ENCODE assay signal across 17 cellular contexts in the genomic region with DNA sequence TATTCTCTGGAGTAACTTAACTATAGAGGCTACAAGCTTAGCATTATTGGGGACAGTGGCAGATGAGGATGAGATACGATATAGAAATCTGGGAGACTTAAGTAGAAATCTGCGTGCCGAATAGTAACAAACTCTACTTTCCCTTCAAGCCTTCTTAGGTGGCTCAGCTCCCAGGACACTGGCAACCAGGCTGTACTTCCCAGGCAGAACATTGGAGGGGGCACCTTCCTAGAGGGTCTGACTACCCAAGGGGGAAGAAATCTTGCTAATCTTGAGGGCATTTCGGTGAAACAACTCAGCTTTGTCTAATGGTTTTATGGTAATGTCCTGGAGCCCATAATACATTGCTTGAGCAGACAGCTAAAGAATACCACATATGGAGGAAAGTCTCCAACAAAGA.
DNase-seq lines count a peak whose midpoint lies in the region; ATAC-seq, FAIRE-seq and TF ChIP-seq lines count a peak whose summit lies in the region.
"Had no signal": no experiment of that assay in that cellular context is flagged by ENCODE, and none has a peak within 500 bp of the region (broad histone marks: within the 10 kb centered on the region; RNA-seq: fewer than 3 reads in every experiment).

No MANE protein-coding gene starts in this region.

- H3K36me3 ChIP-seq in H1 (ENCODE audit: control insufficient read depth in 2 of 4, insufficient read depth in 4 of 4, low read length in 3 of 4), result peaks cover 0 to 3% (median 0%) of the 10 kb centered on the region in 4 experiments; a peak in 1 of 8 replicates

- H3K9ac ChIP-seq in H9 (ENCODE audit: extremely low read depth, insufficient read length, low read length) (no peak overlapping the region), H1 (replicated peaks in 1 of 4; ENCODE audit: extremely low read depth in 1 of 4, low read depth in 3 of 4, low read length in 3 of 4) (no peak overlapping the region)

- H2BK20ac ChIP-seq in H9 (ENCODE audit: low read depth, low read length, poor library complexity, severe bottlenecking), result no peak overlapping the region
- H2BK20ac ChIP-seq in H1 (ENCODE audit: low read length), result no peak overlapping the region

- peaks cover 18 to 19% of the 10 kb centered on the region in 2 experiments for H3K9me3 Mint-ChIP-seq in H9

- peaks cover 11 to 18% of the 10 kb centered on the region in 2 experiments for H3K4me1 Mint-ChIP-seq in H9
- H3K4me1 Mint-ChIP-seq: CD4-positive, alpha-beta memory T cell had no signal

- H2BK5ac ChIP-seq in H9 (ENCODE audit: insufficient read length, low read length), result no peak overlapping the region
- H2BK5ac ChIP-seq in H1 (ENCODE audit: low read depth, low read length), result no peak overlapping the region

- no peaks in the 10 kb centered on the region for H3K79me2 ChIP-seq in H9 (ENCODE audit: insufficient read depth, low read length)
- no peaks in the 10 kb centered on the region for H3K79me2 ChIP-seq in H1 (ENCODE audit: control insufficient read depth in 1 of 2, insufficient read depth in 2 of 2, low read length in 2 of 2)

- H3K4me3 Mint-ChIP-seq in H9, result no peak overlapping the region
- H3K4me3 Mint-ChIP-seq: CD4-positive, alpha-beta memory T cell had no signal

- no peak overlapping the region for H2BK12ac ChIP-seq in H9 (ENCODE audit: insufficient read length, low read depth, low read length)
- no peak overlapping the region for H2BK12ac ChIP-seq in H1 (ENCODE audit: low read depth, low read length)

- H3K27ac Mint-ChIP-seq in H9, result no peak overlapping the region
- H3K27ac Mint-ChIP-seq: CD4-positive, alpha-beta memory T cell had no signal

- H3T11ph ChIP-seq in H9 (ENCODE audit: low read length), result no peak overlapping the region

- TF ChIP-seq EP300 in H1 (IDR thresholded peaks at IDR 0.05; ENCODE audit: borderline replicate concordance in 1 of 2, low read depth in 2 of 2, low read length in 2 of 2), result no peak

- peak; percentile 39 to 54 for TF ChIP-seq RAD21 in H1 (IDR thresholded peaks at IDR 0.05 in 1 of 2, conservative IDR thresholded peaks at IDR 0.05 in 1 of 2; ENCODE audit: low read depth in 2 of 2, low read length in 2 of 2)

- no peak for DNase-seq in H9
- DNase-seq in H1 (ENCODE audit: low read depth in 1 of 2, low spot score in 2 of 2), result no peak
- DNase-seq in iPS-NIHi7 (ENCODE audit: extremely low spot score), result peak; percentile 28
- DNase-seq in germinal center (ENCODE audit: low spot score), result no peak
- no peak for DNase-seq in stimulated activated CD4-positive, alpha-beta T cell treated with anti-CD3 and anti-CD28 coated beads, Interleukin-4, amount 100 ng/mL, for 1 hour
- DNase-seq in NCI-H2227 (lab: John Stamatoyannopoulos, UW; ENCODE audit: unreplicated experiment), result no peak
- DNase-seq: C1 segment of cervical spinal cord; Calu3; CD4-positive, alpha-beta memory T cell; COR-L47; DMS53; DMS79 treated with DMSO at 0.1 percent for 48 hours; GF-D8; HCEC 1CT had no signal

- H4K20me1 ChIP-seq in H9 (ENCODE audit: control insufficient read depth, insufficient read depth, insufficient read length) (no peaks in the 10 kb centered on the region), H1 (replicated peaks in 1 of 2; ENCODE audit: control insufficient read depth in 1 of 2, insufficient read depth in 2 of 2, low read length in 2 of 2) (no peaks in the 10 kb centered on the region)

- no peaks in the 10 kb centered on the region for H3K27me3 Mint-ChIP-seq in H9 (ENCODE audit: low read depth)
- H3K27me3 Mint-ChIP-seq: CD4-positive, alpha-beta memory T cell had no signal

- no peaks in the 10 kb centered on the region for H3K27me3 ChIP-seq in H9 (ENCODE audit: insufficient read depth, low read length)
- H3K27me3 ChIP-seq in H1 (replicated peaks in 1 of 4; ENCODE audit: control insufficient read depth in 3 of 4, extremely low read depth in 1 of 4, insufficient read depth in 3 of 4, low read length in 3 of 4), result no peaks in the 10 kb centered on the region

- no peak overlapping the region for H3K4me2 ChIP-seq in H9 (ENCODE audit: insufficient read depth, insufficient read length, low read length)
- H3K4me2 ChIP-seq in H1 (ENCODE audit: insufficient read depth in 1 of 2, low read depth in 2 of 2, low read length in 2 of 2), result no peak overlapping the region

- H3K9me3 ChIP-seq in H9 (ENCODE audit: control insufficient read depth, low read depth, low read length) (no peaks in the 10 kb centered on the region), H1 (ENCODE audit: insufficient read depth in 2 of 2, low read depth in 1 of 2, low read length in 1 of 2) (peaks cover 0 to 3% of the 10 kb centered on the region in 2 experiments; a peak in 3 of 4 replicates)

- H3K23ac ChIP-seq in H9 (ENCODE audit: insufficient read length, low read depth, low read length), result no peak overlapping the region
- no peak overlapping the region for H3K23ac ChIP-seq in H1 (ENCODE audit: insufficient read length)

- H3K4me1 ChIP-seq in H9 (ENCODE audit: insufficient read depth, low read length) (no peaks in the 10 kb centered on the region), H1 (replicated peaks in 1 of 4; ENCODE audit: control insufficient read depth in 3 of 4, insufficient read depth in 4 of 4, low read length in 3 of 4) (peaks cover 0 to 2% (median 0%) of the 10 kb centered on the region in 4 experiments; a peak in 3 of 7 replicates)

- H3K56ac ChIP-seq in H9 (ENCODE audit: insufficient read length, low read depth, low read length) (no peak overlapping the region), H1 (replicated peaks; ENCODE audit: insufficient read length, low read depth, low read length) (no peak overlapping the region)

- H3K14ac ChIP-seq in H9 (ENCODE audit: insufficient read depth, low read length) (no peak overlapping the region), H1 (ENCODE audit: insufficient read length) (no peak overlapping the region)

- no peak overlapping the region for H4K5ac ChIP-seq in H9 (ENCODE audit: insufficient read length, low read depth, low read length)
- no peak overlapping the region for H4K5ac ChIP-seq in H1 (ENCODE audit: insufficient read length, low read depth, low read length)

- CTCF ChIA-PET in H1 (lab: Charles Lee; ENCODE audit: partially characterized antibody), result interaction anchor here (0.8 to 4.2 kb wide), 9 partner anchors 9 to 204 kb away, joined by 3 to 16 read pairs (median 4); no protein-coding TSS in a partner anchor

- peaks cover 12 to 31% (median 23%) of the 10 kb centered on the region in 3 experiments for H3K36me3 Mint-ChIP-seq in H9 (ENCODE audit: insufficient read depth in 1 of 3, low read depth in 3 of 3)
- H3K36me3 Mint-ChIP-seq: CD4-positive, alpha-beta memory T cell had no signal

- no peak overlapping the region for H3K27ac ChIP-seq in H9 (ENCODE audit: insufficient read length, low read depth, low read length)
- no peak overlapping the region for H3K27ac ChIP-seq in H1 (ENCODE audit: low read depth, low read length)

- peak; percentile 52 for FAIRE-seq in H1 (lab: Jason Lieb, UNC)
- FAIRE-seq: GM12891, GM18507 had no signal

- no peak overlapping the region for H4K91ac ChIP-seq in H9 (ENCODE audit: insufficient read length, low read depth, low read length)
- H4K91ac ChIP-seq in H1 (replicated peaks; ENCODE audit: insufficient read length, low read length), result no peak overlapping the region

- TF ChIP-seq CTCF in H9 (conservative IDR thresholded peaks at IDR 0.05) (peak; percentile 44), H1 (IDR thresholded peaks at IDR 0.05; ENCODE audit: control extremely low read depth in 1 of 3, insufficient read depth in 1 of 3, low read depth in 1 of 3, low read length in 3 of 3) (peak; percentile 28 to 59 (median 40))

- H4K8ac ChIP-seq in H9 (replicated peaks; ENCODE audit: insufficient read length, low read depth, low read length) (no peak overlapping the region), H1 (ENCODE audit: extremely low read depth, insufficient read depth, low read length) (no peak overlapping the region)

- H3K23me2 ChIP-seq in H9 (ENCODE audit: insufficient read length, low read depth, low read length, poor library complexity, severe bottlenecking) (no peaks in the 10 kb centered on the region), H1 (ENCODE audit: low read depth, low read length) (no peaks in the 10 kb centered on the region; the same call in 1 of the 2 replicates)

- H3K18ac ChIP-seq in H9 (ENCODE audit: insufficient read length, low read depth, low read length), result no peak overlapping the region
- no peak overlapping the region for H3K18ac ChIP-seq in H1 (ENCODE audit: extremely low read depth, low read length)

- POLR2A ChIA-PET in H1 (lab: Charles Lee; ENCODE audit: partially characterized antibody), result interaction anchor here (1.1 to 1.4 kb wide), 2 partner anchors 9 to 12 kb away, joined by 3 to 4 read pairs; no protein-coding TSS in a partner anchor

- WGBS in H9 (ENCODE audit: extremely low coverage, insufficient read length, low lambda C conversion rate), result no CpG with 5 or more reads among the region's 4 CpGs
- WGBS in H1 (ENCODE audit: extremely low coverage in 1 of 2, insufficient coverage in 1 of 2, insufficient read length in 1 of 2, insufficient replicate concordance in 2 of 2, low coverage in 1 of 2, low lambda C conversion rate in 2 of 2, missing lambda C conversion rate in 1 of 2), 2 experiments, result 93% methylated on average over 4 of the region's 4 CpGs; no CpG with 5 or more reads in 1 of the 2 experiments

- H3K4ac ChIP-seq in H9 (ENCODE audit: low read depth, low read length) (no peak overlapping the region), H1 (replicated peaks; ENCODE audit: insufficient read length, low read depth, low read length) (no peak overlapping the region)

- no peak overlapping the region for H2AFZ ChIP-seq in H9 (ENCODE audit: low read length)
- H2AFZ ChIP-seq in H1 (ENCODE audit: low read length), result no peak overlapping the region

- H3K4me3 ChIP-seq in H1 (ENCODE audit: extremely low read depth in 1 of 4, insufficient read depth in 2 of 4, low read depth in 3 of 4, low read length in 4 of 4), result no peak overlapping the region

- no peak overlapping the region for H2BK120ac ChIP-seq in H9 (ENCODE audit: low read depth, low read length, poor library complexity, severe bottlenecking)
- no peak overlapping the region for H2BK120ac ChIP-seq in H1 (replicated peaks; ENCODE audit: low read depth, low read length)

- no peak overlapping the region for H2BK15ac ChIP-seq in H9 (ENCODE audit: low read depth, low read length)
- no peak overlapping the region for H2BK15ac ChIP-seq in H1 (ENCODE audit: low read length)

- ATAC-seq in activated CD4-positive, CD25-positive, alpha-beta regulatory T cell treated with anti-CD3 and anti-CD28 coated beads, Interleukin-2, amount 50 U/mL, for 24 hours, result no peak

- no peak for TF ChIP-seq POLR2A in H1 (IDR thresholded peaks at IDR 0.05; ENCODE audit: control extremely low read depth in 1 of 2, low read depth in 2 of 2, low read length in 2 of 2)

- H3K79me1 ChIP-seq in H9 (ENCODE audit: insufficient read depth, low read depth, low read length, poor library complexity, severe bottlenecking), result no peaks in the 10 kb centered on the region
- no peaks in the 10 kb centered on the region for H3K79me1 ChIP-seq in H1 (ENCODE audit: low read depth, low read length)

- H2AK5ac ChIP-seq in H9 (ENCODE audit: insufficient read length, low read length) (no peak overlapping the region), H1 (ENCODE audit: low read depth, low read length) (no peak overlapping the region)

TF ChIP-seq in H1, 55 proteins besides CTCF, POLR2A, EP300 and RAD21:
- TF ChIP-seq MAFK (IDR thresholded peaks at IDR 0.05; ENCODE audit: low read depth, low read length) (no peak), SIN3A (conservative IDR thresholded peaks at IDR 0.05 in 1 of 2, IDR thresholded peaks at IDR 0.05 in 1 of 2; ENCODE audit: low read depth in 1 of 2, low read length in 2 of 2) (no peak)
